ENCODE assay signal across 26 cellular contexts in the genomic region with DNA sequence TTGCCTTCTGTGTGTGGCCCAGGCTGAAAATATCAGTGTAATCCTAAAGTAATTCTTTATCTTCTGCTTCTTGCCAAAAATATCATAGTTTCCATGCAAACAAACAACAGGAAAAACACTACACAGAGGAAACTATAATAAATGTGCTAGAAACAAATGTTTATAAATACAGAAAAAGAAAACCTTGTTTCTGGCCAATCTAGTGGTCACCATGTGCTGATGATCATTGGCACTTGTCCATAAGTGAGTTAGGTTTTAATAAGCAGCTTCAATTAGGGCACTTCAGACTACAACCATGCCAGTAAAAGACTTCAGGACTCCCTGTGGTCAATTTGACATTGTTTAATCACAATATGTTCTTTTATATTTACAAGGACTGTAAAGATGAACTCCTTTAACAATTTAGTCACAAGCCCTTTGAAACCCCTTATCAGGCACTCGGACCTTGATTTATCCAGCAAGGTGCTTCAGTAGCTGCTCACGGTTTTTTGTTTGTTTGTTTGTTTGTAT.
DNase-seq lines count a peak whose midpoint lies in the region; ATAC-seq, FAIRE-seq and TF ChIP-seq lines count a peak whose summit lies in the region.
"Had no signal": no experiment of that assay in that cellular context is flagged by ENCODE, and none has a peak within 500 bp of the region (broad histone marks: within the 10 kb centered on the region; RNA-seq: fewer than 3 reads in every experiment).

No MANE protein-coding gene starts in this region.

- H3K27ac Mint-ChIP-seq in mesothelial cell of epicardium, result no peak overlapping the region
- H3K27ac Mint-ChIP-seq: activated CD4-positive, alpha-beta T cell treated with anti-CD3 and anti-CD28 coated beads, Interleukin-2, amount 10 ng/mL, durations not matched to agents 7 days and 5 days; dendritic cell treated with granulocyte-macrophage colony-stimulating factor and Interleukin-4, amounts not matched to agents 40 ng/mL and 50 ng/mL, for 4 days; naive thymus-derived CD4-positive, alpha-beta T cell; T-cell had no signal

- DNase-seq in NCI-H1092 treated with DMSO at 0.1 percent for 48 hours (lab: John Stamatoyannopoulos, UW), result peak; percentile 9
- no peak for DNase-seq in NCI-H1092 (lab: John Stamatoyannopoulos, UW)
- peak; percentile 15 for DNase-seq in LHCN-M2 (ENCODE audit: low read depth)
- DNase-seq in astrocyte of the cerebellum (ENCODE audit: low read depth), result peak; percentile 28
- peak; percentile 6 for DNase-seq in renal cortical epithelial cell (ENCODE audit: low read depth)
- no peak for DNase-seq in HTR-8/SVneo (ENCODE audit: insufficient read length, low spot score)
- DNase-seq in mesothelial cell of epicardium (ENCODE audit: low spot score in 2 of 2, unreplicated experiment in 2 of 2), result no peak
- no peak for DNase-seq in left colon
- DNase-seq: activated CD4-positive, alpha-beta T cell treated with anti-CD3 and anti-CD28 coated beads, Interleukin-2, amount 10 ng/mL, durations not matched to agents 7 days and 5 days; activated CD8-positive, alpha-beta memory T cell treated with anti-CD3 and anti-CD28 coated beads, Interleukin-2, amount 50 U/mL, for 4 hours; activated effector memory CD4-positive, alpha-beta T cell treated with Interleukin-2 at 50 U/mL for 16 hours; gastrocnemius medialis; mammary epithelial cell; naive thymus-derived CD4-positive, alpha-beta T cell; NCI-H1436; NCI-H446 treated with DMSO at 0.1 percent for 48 hours; SHP77; stimulated activated naive CD4-positive, alpha-beta T cell treated with Interleukin-2 at 50 U/mL for 16 hours; T-cell had no signal

- peaks cover 13% of the 10 kb centered on the region for H3K9me3 Mint-ChIP-seq in mesothelial cell of epicardium
- H3K9me3 Mint-ChIP-seq: activated CD4-positive, alpha-beta T cell treated with anti-CD3 and anti-CD28 coated beads, Interleukin-2, amount 10 ng/mL, durations not matched to agents 7 days and 5 days; dendritic cell treated with granulocyte-macrophage colony-stimulating factor and Interleukin-4, amounts not matched to agents 40 ng/mL and 50 ng/mL, for 4 days; T-cell had no signal

- H3K4me1 Mint-ChIP-seq in mesothelial cell of epicardium, result no peaks in the 10 kb centered on the region
- H3K4me1 Mint-ChIP-seq: activated CD4-positive, alpha-beta T cell treated with anti-CD3 and anti-CD28 coated beads, Interleukin-2, amount 10 ng/mL, durations not matched to agents 7 days and 5 days; naive thymus-derived CD4-positive, alpha-beta T cell; T-cell had no signal

- in situ Hi-C loops in astrocyte of the cerebellum (cut with HindIII; ENCODE audit: low sequenced_read_pairs), result no loop called here

- no peak overlapping the region for H3K4me3 ChIP-seq in astrocyte of the cerebellum (ENCODE audit: low read depth, low read length)
- H3K4me3 ChIP-seq: BLaER1, gastrocnemius medialis, tibial nerve had no signal

- ATAC-seq in left colon, result no peak
- ATAC-seq: gastrocnemius medialis; naive thymus-derived CD4-positive, alpha-beta T cell; T-cell had no signal

- FAIRE-seq in HTR-8/SVneo (lab: Jason Lieb, UNC), result no peak
- FAIRE-seq: bronchial epithelial cell, endothelial cell of umbilical vein, G401.6, GM12891 had no signal

- H3K27me3 Mint-ChIP-seq in mesothelial cell of epicardium (ENCODE audit: low read depth), result no peaks in the 10 kb centered on the region
- H3K27me3 Mint-ChIP-seq: activated CD4-positive, alpha-beta T cell treated with anti-CD3 and anti-CD28 coated beads, Interleukin-2, amount 10 ng/mL, durations not matched to agents 7 days and 5 days; dendritic cell treated with granulocyte-macrophage colony-stimulating factor and Interleukin-4, amounts not matched to agents 40 ng/mL and 50 ng/mL, for 4 days; T-cell had no signal

- H3K36me3 Mint-ChIP-seq in mesothelial cell of epicardium, result no peaks in the 10 kb centered on the region
- H3K36me3 Mint-ChIP-seq: naive thymus-derived CD4-positive, alpha-beta T cell; T-cell had no signal

- intact Hi-C loops in left colon (cut with DNase I, micrococcal nuclease), result no loop called here

- H3K4me3 Mint-ChIP-seq in mesothelial cell of epicardium, result no peak overlapping the region
- H3K4me3 Mint-ChIP-seq: activated CD4-positive, alpha-beta T cell treated with anti-CD3 and anti-CD28 coated beads, Interleukin-2, amount 10 ng/mL, durations not matched to agents 7 days and 5 days; dendritic cell treated with granulocyte-macrophage colony-stimulating factor and Interleukin-4, amounts not matched to agents 40 ng/mL and 50 ng/mL, for 4 days; naive thymus-derived CD4-positive, alpha-beta T cell; T-cell had no signal

- no peak for TF ChIP-seq CTCF in astrocyte of the cerebellum (IDR thresholded peaks at IDR 0.05; ENCODE audit: low read depth, low read length, missing control alignments)
- TF ChIP-seq CTCF in mesothelial cell of epicardium (IDR thresholded peaks at IDR 0.05; ENCODE audit: unreplicated experiment), result no peak

Comparison
In these comparisons a context has a peak if more than half of its experiments do, and no peak if none do; other contexts are left out.
1. DNase-seq: peak in NCI-H1092 treated with DMSO at 0.1 percent for 48 hours (single experiment), LHCN-M2 (single experiment), astrocyte of the cerebellum (single experiment) and renal cortical epithelial cell (single experiment); none in NCI-H1092 (single experiment), HTR-8/SVneo (single experiment), mesothelial cell of epicardium (0 of 2) and left colon (0 of 2).